ENCODE assay signal across 19 cellular contexts in the genomic region with DNA sequence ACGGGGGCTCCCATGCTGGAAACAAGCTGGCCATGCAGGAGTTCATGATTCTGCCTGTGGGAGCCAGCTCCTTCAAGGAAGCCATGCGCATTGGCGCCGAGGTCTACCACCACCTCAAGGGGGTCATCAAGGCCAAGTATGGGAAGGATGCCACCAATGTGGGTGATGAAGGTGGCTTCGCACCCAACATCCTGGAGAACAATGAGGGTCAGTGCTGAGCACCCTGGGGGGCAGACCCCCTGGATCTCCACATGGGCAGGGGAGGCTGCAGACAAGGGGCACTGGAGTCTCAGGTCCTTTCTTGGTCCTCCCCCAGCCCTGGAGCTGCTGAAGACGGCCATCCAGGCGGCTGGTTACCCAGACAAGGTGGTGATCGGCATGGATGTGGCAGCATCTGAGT. TPM values are rescaled to one million over a fixed set of nuclear protein-coding genes. Genes with fewer than 3 reads are reported as not detected.
A peak's percentile ranks its signal among the peaks of the same experiment; 100 is the strongest.
DNase-seq lines count a peak whose midpoint lies in the region; ATAC-seq, FAIRE-seq and TF ChIP-seq lines count a peak whose summit lies in the region.
"Had no signal": no experiment of that assay in that cellular context is flagged by ENCODE, and none has a peak within 500 bp of the region (broad histone marks: within the 10 kb centered on the region; RNA-seq: fewer than 3 reads in every experiment).

No MANE protein-coding gene starts in this region.

- no TSS peak for BruUV-seq in HepG2 (replicated peaks; lab: Mats Ljungman, UMichigan)

- H3K79me1 ChIP-seq in trophoblast cell (ENCODE audit: low read length): peaks cover 6% of the 10 kb centered on the region

- H3K14ac ChIP-seq in trophoblast cell (ENCODE audit: low read length): no peak overlapping the region

- no peaks in the 10 kb centered on the region for H4K20me1 ChIP-seq in HepG2 (ENCODE audit: insufficient read depth, low read length)

- no peak overlapping the region for H4K8ac ChIP-seq in trophoblast cell (ENCODE audit: low read depth, low read length)

- no peaks in the 10 kb centered on the region for H3K27me3 ChIP-seq in HepG2 (ENCODE audit: control insufficient read depth in 1 of 2, insufficient read depth in 2 of 2, low read length in 2 of 2)
- no peaks in the 10 kb centered on the region for H3K27me3 ChIP-seq in right lobe of liver
- H3K27me3 ChIP-seq in trophoblast cell (ENCODE audit: insufficient read depth, low read length): no peaks in the 10 kb centered on the region
- no peaks in the 10 kb centered on the region for H3K27me3 ChIP-seq in skeletal muscle tissue (ENCODE audit: control insufficient read depth in 3 of 3, insufficient read depth in 3 of 3, low read length in 3 of 3)

- H2AFZ ChIP-seq in HepG2 (ENCODE audit: low read length) (no peak overlapping the region), trophoblast cell (ENCODE audit: insufficient read depth, low read length, poor library complexity) (no peak overlapping the region)
- H2AFZ ChIP-seq: GM23338 had no signal

- no peak overlapping the region for H3K18ac ChIP-seq in trophoblast cell (ENCODE audit: low read length)

- CTCF ChIA-PET in HepG2 (lab: Yijun Ruan, JAX; ENCODE audit: low intra/inter-chr PET ratio, low total read pairs): no interaction called here

- TF ChIP-seq POLR2A in HepG2 (IDR thresholded peaks at IDR 0.05; ENCODE audit: insufficient read depth in 1 of 2, low read depth in 2 of 2, low read length in 2 of 2): no peak
- TF ChIP-seq POLR2A in right lobe of liver (IDR thresholded peaks at IDR 0.05): no peak

- H4K12ac ChIP-seq in trophoblast cell (ENCODE audit: low read depth, low read length): no peak overlapping the region

- peak overlapping the region; percentile 29 for H2BK12ac ChIP-seq in trophoblast cell (ENCODE audit: low read length)

- no peak for TF ChIP-seq RAD21 in HepG2 (CRISPR knock-in tag; IDR thresholded peaks at IDR 0.05)

- H2BK5ac ChIP-seq in trophoblast cell (ENCODE audit: low read depth, low read length, poor library complexity): no peak overlapping the region

- H3K27ac ChIP-seq in HepG2 (ENCODE audit: extremely low read length, insufficient read depth, low read length): no peak overlapping the region
- no peak overlapping the region for H3K27ac ChIP-seq in right lobe of liver
- no peak overlapping the region for H3K27ac ChIP-seq in trophoblast cell (ENCODE audit: low read depth, low read length)
- no peak overlapping the region for H3K27ac ChIP-seq in skeletal muscle tissue (ENCODE audit: low read depth, low read length)
- H3K27ac ChIP-seq: 22Rv1 had no signal

- ATAC-seq in HepG2 (no peak), right lobe of liver (no peak), GM18861 (IDR thresholded peaks at IDR 0.05; ENCODE audit: unreplicated experiment) (no peak)
- ATAC-seq: CD8-positive, alpha-beta T cell; GM23338; HCT116 had no signal

- intact Hi-C loops in HepG2 (cut with micrococcal nuclease; ENCODE audit: unreplicated experiment) (no loop called here), right lobe of liver (cut with DNase I) (no loop called here)

- peaks cover 39% of the 10 kb centered on the region for H3K4me1 ChIP-seq in HepG2 (ENCODE audit: insufficient read depth, low read length)
- peaks cover 0 to 28% (median 14%) of the 10 kb centered on the region in 4 donors for H3K4me1 ChIP-seq in right lobe of liver
- H3K4me1 ChIP-seq in trophoblast cell (ENCODE audit: control insufficient read depth in 1 of 2, insufficient read depth in 2 of 2, low read length in 2 of 2): peaks cover 11 to 20% of the 10 kb centered on the region in 2 experiments
- peaks cover 45 to 78% (median 52%) of the 10 kb centered on the region in 3 donors for H3K4me1 ChIP-seq in skeletal muscle tissue (ENCODE audit: control insufficient read depth in 3 of 3, insufficient read depth in 3 of 3, low read length in 3 of 3)

- H2AK5ac ChIP-seq in trophoblast cell (ENCODE audit: low read length): peak overlapping the region; percentile 32

- no peak overlapping the region for H3K4ac ChIP-seq in trophoblast cell (ENCODE audit: low read depth, low read length)

- POLR2A ChIA-PET in HepG2 (lab: Yijun Ruan, JAX): interaction anchor here (5.8 kb wide), 1 partner anchor 13 kb away, joined by 43 read pairs; the partner anchor contains the start of gene SPAG7

- 93% methylated on average over 8 of the region's 8 CpGs for WGBS in HepG2 (ENCODE audit: low lambda C conversion rate)
- WGBS in right lobe of liver (ENCODE audit: insufficient coverage, low coverage, low lambda C conversion rate, missing lambda C conversion rate): 89% methylated on average over 3 of the region's 8 CpGs
- no CpG with 5 or more reads among the region's 8 CpGs for WGBS in trophoblast cell (ENCODE audit: extremely low coverage, insufficient coverage, insufficient read length)

- H3K4me3 ChIP-seq in HepG2 (replicated peaks in 1 of 3; ENCODE audit: insufficient read depth in 1 of 3, low read depth in 2 of 3, low read length in 3 of 3) (no peak overlapping the region), right lobe of liver (no peak overlapping the region), trophoblast cell (ENCODE audit: low read depth, low read length) (no peak overlapping the region), skeletal muscle tissue (ENCODE audit: low read length in 3 of 3) (peak overlapping the region; percentile 51 to 70 (median 56))
- H3K4me3 ChIP-seq: GM23338 had no signal

- DNase-seq in HepG2 (ENCODE audit: low spot score) (no peak), right lobe of liver (no peak), trophoblast cell (no peak)
- DNase-seq in activated naive CD4-positive, alpha-beta T cell treated with anti-CD3 and anti-CD28 coated beads, Interleukin-2, amount 50 U/mL, for 16 hours: no peak
- DNase-seq: C1 segment of cervical spinal cord; Caco-2; CD8-positive, alpha-beta T cell; DMS153; DND-41; H9; HFFc6 had no signal

- H3K9ac ChIP-seq in HepG2 (ENCODE audit: insufficient read depth, low read depth, low read length): no peak overlapping the region
- no peak overlapping the region for H3K9ac ChIP-seq in trophoblast cell (ENCODE audit: low read length)
- H3K9ac ChIP-seq in skeletal muscle tissue (ENCODE audit: low read depth in 1 of 3, low read length in 3 of 3): peak overlapping the region; percentile 53 to 73 (median 61)

- no peak overlapping the region for H3K23ac ChIP-seq in trophoblast cell (ENCODE audit: low read length)

- in situ Hi-C loops in HepG2 (cut with HindIII; ENCODE audit: extremely low pct_ligation_motif_present, low pct_unique_long_range_greater_than_20kb): no loop called here

- TF ChIP-seq CTCF in HepG2 (CRISPR knock-in tag; IDR thresholded peaks at IDR 0.05): no peak
- TF ChIP-seq CTCF in right lobe of liver (IDR thresholded peaks at IDR 0.05): no peak

- H3K79me2 ChIP-seq in HepG2 (ENCODE audit: insufficient read depth, low read length): peaks cover 12% of the 10 kb centered on the region
- peaks cover 3% of the 10 kb centered on the region for H3K79me2 ChIP-seq in trophoblast cell (ENCODE audit: control insufficient read depth, insufficient read depth, low read length, poor library complexity)

- H3K4me2 ChIP-seq in HepG2 (ENCODE audit: low read depth, low read length) (no peak overlapping the region), trophoblast cell (ENCODE audit: low read length) (no peak overlapping the region)
- H3K4me2 ChIP-seq: GM23338 had no signal

- no peak for FAIRE-seq in HepG2 (lab: Jason Lieb, UNC)
- FAIRE-seq: A204.1, G401.6, GM12892 had no signal

- H3K36me3 ChIP-seq in HepG2 (replicated peaks in 1 of 2; ENCODE audit: control insufficient read depth in 1 of 2, insufficient read depth in 2 of 2, low read length in 2 of 2) (peaks cover 3 to 17% of the 10 kb centered on the region in 2 experiments; a peak in 3 of 5 replicates), right lobe of liver (peaks cover 0 to 6% (median 0%) of the 10 kb centered on the region in 4 donors), trophoblast cell (ENCODE audit: control insufficient read depth in 1 of 2, insufficient read depth in 2 of 2, low read length in 2 of 2) (peaks cover 9 to 11% of the 10 kb centered on the region in 2 experiments), skeletal muscle tissue (ENCODE audit: control insufficient read depth in 3 of 3, insufficient read depth in 3 of 3, low read length in 3 of 3) (peaks cover 42 to 58% (median 53%) of the 10 kb centered on the region in 3 donors)

- no peak overlapping the region for H4K91ac ChIP-seq in trophoblast cell (ENCODE audit: low read depth, low read length)

- no peak for TF ChIP-seq EP300 in HepG2 (IDR thresholded peaks at IDR 0.05; ENCODE audit: low read depth in 2 of 2, low read length in 2 of 2)
- TF ChIP-seq EP300 in HepG2 (CRISPR knock-in tag; IDR thresholded peaks at IDR 0.05; ENCODE audit: borderline replicate concordance): no peak

- H2BK120ac ChIP-seq in trophoblast cell (ENCODE audit: insufficient read depth, low read length, poor library complexity): no peak overlapping the region

- H3K9me3 ChIP-seq in HepG2 (ENCODE audit: low read length) (no peaks in the 10 kb centered on the region), right lobe of liver (no peaks in the 10 kb centered on the region), trophoblast cell (ENCODE audit: insufficient read depth, low read depth, low read length) (peaks cover 2% of the 10 kb centered on the region), skeletal muscle tissue (ENCODE audit: control insufficient read depth in 3 of 3, low read length in 3 of 3) (no peaks in the 10 kb centered on the region)
- H3K9me3 ChIP-seq: Caco-2 had no signal

RNA-seq across cellular contexts. Expression of gene ENO3, which starts 4.2 kb away (rescaled TPM):
- total RNA-seq in HepG2 (2016; rRNA removed; fragmentation: Illumina TruSeq; extraction: Trizol) (59.8 and 68.2 TPM in 2 replicates), right lobe of liver (10 to 100 TPM; 54.7 to 69.8 (median 58.7) TPM), skeletal muscle tissue (2,880 TPM)
- total RNA-seq in HepG2 (2016; cell fraction: cytosol; rRNA removed; fragmentation: Illumina TruSeq; extraction: Trizol; ENCODE audit: low read depth): 28.3 and 29.6 TPM in 2 replicates
- total RNA-seq in HepG2 (2016; cell fraction: insoluble cytoplasmic fraction; rRNA removed; fragmentation: Illumina TruSeq; extraction: Trizol): 63.3 and 64.1 TPM in 2 replicates
- 24.9 and 26.4 TPM in 2 replicates for total RNA-seq in HepG2 (2016; cell fraction: membrane; rRNA removed; fragmentation: Illumina TruSeq; extraction: Trizol)
- total RNA-seq in HepG2 (2016; cell fraction: nucleus; rRNA removed; fragmentation: Illumina TruSeq; extraction: Trizol): 60.8 and 62.5 TPM in 2 replicates
- polyA plus RNA-seq in HepG2 (2011; rRNA removed): 51.9 and 69.8 TPM in 2 replicates
- polyA plus RNA-seq in HepG2 (2011; cell fraction: cytosol; rRNA removed): 25.2 and 41.5 TPM in 2 replicates
- polyA plus RNA-seq in HepG2 (2011; cell fraction: nucleus; rRNA removed): 315 and 418 TPM in 2 replicates
- polyA plus RNA-seq in HepG2 (2012): 30.6 and 32.9 TPM in 2 replicates
- polyA plus RNA-seq in HepG2 (2016; cell fraction: cytosol; fragmentation: Illumina TruSeq; extraction: Trizol; ENCODE audit: low read depth): 29.4 and 30.6 TPM in 2 replicates
- 80.8 and 89.8 TPM in 2 replicates for polyA plus RNA-seq in HepG2 (2016; cell fraction: insoluble cytoplasmic fraction; fragmentation: Illumina TruSeq; extraction: Trizol; ENCODE audit: low read depth)
- 21.3 and 21.5 TPM in 2 replicates for polyA plus RNA-seq in HepG2 (2016; cell fraction: membrane; fragmentation: Illumina TruSeq; extraction: Trizol; ENCODE audit: low read depth)
- 236 and 244 TPM in 2 replicates for polyA plus RNA-seq in HepG2 (2016; cell fraction: nucleus; fragmentation: Illumina TruSeq; extraction: Trizol; ENCODE audit: insufficient read depth, low read depth)
- polyA minus RNA-seq in HepG2 (2011; rRNA and poly(A)+ RNA removed; ENCODE audit: low replicate concordance): 27.3 and 88.8 TPM in 2 replicates
- 6.0 and 7.5 TPM in 2 replicates for polyA minus RNA-seq in HepG2 (2011; cell fraction: cytosol; rRNA and poly(A)+ RNA removed)
- 27.0 and 31.7 TPM in 2 replicates for polyA minus RNA-seq in HepG2 (2011; cell fraction: nucleus; rRNA and poly(A)+ RNA removed)
- 5.6 and 5.8 TPM in 2 replicates for polyA plus RNA-seq in trophoblast cell (2013)

RNA-seq across cellular contexts. Expression of gene PFN1, which starts 6.8 kb away (rescaled TPM):
- 494 and 520 TPM in 2 replicates for total RNA-seq in HepG2 (2016; rRNA removed; fragmentation: Illumina TruSeq; extraction: Trizol)
- total RNA-seq in HepG2 (2016; cell fraction: cytosol; rRNA removed; fragmentation: Illumina TruSeq; extraction: Trizol; ENCODE audit: low read depth): 274 and 364 TPM in 2 replicates
- total RNA-seq in HepG2 (2016; cell fraction: insoluble cytoplasmic fraction; rRNA removed; fragmentation: Illumina TruSeq; extraction: Trizol): 482 and 502 TPM in 2 replicates
- total RNA-seq in HepG2 (2016; cell fraction: membrane; rRNA removed; fragmentation: Illumina TruSeq; extraction: Trizol): 274 and 390 TPM in 2 replicates
- 166 and 182 TPM in 2 replicates for total RNA-seq in HepG2 (2016; cell fraction: nucleus; rRNA removed; fragmentation: Illumina TruSeq; extraction: Trizol)
- polyA plus RNA-seq in HepG2 (2011; rRNA removed): 589 and 613 TPM in 2 replicates
- 590 and 702 TPM in 2 replicates for polyA plus RNA-seq in HepG2 (2011; cell fraction: cytosol; rRNA removed)
- 303 and 324 TPM in 2 replicates for polyA plus RNA-seq in HepG2 (2011; cell fraction: nucleus; rRNA removed)
- polyA plus RNA-seq in HepG2 (2012): 507 and 533 TPM in 2 replicates
- polyA plus RNA-seq in HepG2 (2016; cell fraction: cytosol; fragmentation: Illumina TruSeq; extraction: Trizol; ENCODE audit: low read depth): 515 and 664 TPM in 2 replicates
- 954 and 1,000 TPM in 2 replicates for polyA plus RNA-seq in HepG2 (2016; cell fraction: insoluble cytoplasmic fraction; fragmentation: Illumina TruSeq; extraction: Trizol; ENCODE audit: low read depth)
- 494 and 571 TPM in 2 replicates for polyA plus RNA-seq in HepG2 (2016; cell fraction: membrane; fragmentation: Illumina TruSeq; extraction: Trizol; ENCODE audit: low read depth)
- 485 and 521 TPM in 2 replicates for polyA plus RNA-seq in HepG2 (2016; cell fraction: nucleus; fragmentation: Illumina TruSeq; extraction: Trizol; ENCODE audit: insufficient read depth, low read depth)
- 456 and 623 TPM in 2 replicates for polyA minus RNA-seq in HepG2 (2011; rRNA and poly(A)+ RNA removed; ENCODE audit: low replicate concordance)
- polyA minus RNA-seq in HepG2 (2011; cell fraction: cytosol; rRNA and poly(A)+ RNA removed): 408 and 605 TPM in 2 replicates
- polyA minus RNA-seq in HepG2 (2011; cell fraction: nucleus; rRNA and poly(A)+ RNA removed): 126 and 127 TPM in 2 replicates
- 1,000 to 10,000 TPM in 1 of 6 experiments, 100 to 1,000 TPM in 5; 221 to 1,037 (median 292) TPM for total RNA-seq in right lobe of liver
- 1,571 and 1,587 TPM in 2 replicates for polyA plus RNA-seq in trophoblast cell (2013)
- 137 TPM for total RNA-seq in skeletal muscle tissue

RNA-seq across cellular contexts. Expression of gene SPAG7, which starts 12.5 kb away (rescaled TPM):
- total RNA-seq in HepG2 (2016; rRNA removed; fragmentation: Illumina TruSeq; extraction: Trizol) (59.0 and 74.8 TPM in 2 replicates), right lobe of liver (10 to 100 TPM; 22.3 to 33.9 (median 26.4) TPM), skeletal muscle tissue (51.7 TPM)
- 15.5 and 15.8 TPM in 2 replicates for total RNA-seq in HepG2 (2016; cell fraction: cytosol; rRNA removed; fragmentation: Illumina TruSeq; extraction: Trizol; ENCODE audit: low read depth)
- 57.5 and 79.4 TPM in 2 replicates for total RNA-seq in HepG2 (2016; cell fraction: insoluble cytoplasmic fraction; rRNA removed; fragmentation: Illumina TruSeq; extraction: Trizol)
- 24.4 and 25.5 TPM in 2 replicates for total RNA-seq in HepG2 (2016; cell fraction: membrane; rRNA removed; fragmentation: Illumina TruSeq; extraction: Trizol)
- 29.6 and 30.0 TPM in 2 replicates for total RNA-seq in HepG2 (2016; cell fraction: nucleus; rRNA removed; fragmentation: Illumina TruSeq; extraction: Trizol)
- 46.6 and 51.0 TPM in 2 replicates for polyA plus RNA-seq in HepG2 (2011; rRNA removed)
- 42.5 and 54.3 TPM in 2 replicates for polyA plus RNA-seq in HepG2 (2011; cell fraction: cytosol; rRNA removed)
- polyA plus RNA-seq in HepG2 (2011; cell fraction: nucleus; rRNA removed): 48.9 and 55.1 TPM in 2 replicates
- 46.7 and 52.1 TPM in 2 replicates for polyA plus RNA-seq in HepG2 (2012)
- 18.4 and 18.9 TPM in 2 replicates for polyA plus RNA-seq in HepG2 (2016; cell fraction: cytosol; fragmentation: Illumina TruSeq; extraction: Trizol; ENCODE audit: low read depth)
- 103 and 105 TPM in 2 replicates for polyA plus RNA-seq in HepG2 (2016; cell fraction: insoluble cytoplasmic fraction; fragmentation: Illumina TruSeq; extraction: Trizol; ENCODE audit: low read depth)
- polyA plus RNA-seq in HepG2 (2016; cell fraction: membrane; fragmentation: Illumina TruSeq; extraction: Trizol; ENCODE audit: low read depth): 24.3 and 25.8 TPM in 2 replicates
- polyA plus RNA-seq in HepG2 (2016; cell fraction: nucleus; fragmentation: Illumina TruSeq; extraction: Trizol; ENCODE audit: insufficient read depth, low read depth): 73.4 and 75.2 TPM in 2 replicates
- 13.7 and 25.4 TPM in 2 replicates for polyA minus RNA-seq in HepG2 (2011; rRNA and poly(A)+ RNA removed; ENCODE audit: low replicate concordance)
- polyA minus RNA-seq in HepG2 (2011; cell fraction: cytosol; rRNA and poly(A)+ RNA removed): 15.3 and 21.8 TPM in 2 replicates
- polyA minus RNA-seq in HepG2 (2011; cell fraction: nucleus; rRNA and poly(A)+ RNA removed): 19.0 and 27.0 TPM in 2 replicates
- polyA plus RNA-seq in trophoblast cell (2013): 59.1 and 62.6 TPM in 2 replicates

RNA-seq across cellular contexts. Expression of gene RNF167, which starts 15.0 kb away (rescaled TPM):
- total RNA-seq in HepG2 (2016; rRNA removed; fragmentation: Illumina TruSeq; extraction: Trizol) (35.7 and 44.1 TPM in 2 replicates), right lobe of liver (10 to 100 TPM; 52.1 to 73.5 (median 57.5) TPM), skeletal muscle tissue (12.0 TPM)
- total RNA-seq in HepG2 (2016; cell fraction: cytosol; rRNA removed; fragmentation: Illumina TruSeq; extraction: Trizol; ENCODE audit: low read depth): 16.6 and 21.0 TPM in 2 replicates
- 35.1 and 40.1 TPM in 2 replicates for total RNA-seq in HepG2 (2016; cell fraction: insoluble cytoplasmic fraction; rRNA removed; fragmentation: Illumina TruSeq; extraction: Trizol)
- 55.7 and 57.0 TPM in 2 replicates for total RNA-seq in HepG2 (2016; cell fraction: membrane; rRNA removed; fragmentation: Illumina TruSeq; extraction: Trizol)
- 35.7 and 36.1 TPM in 2 replicates for total RNA-seq in HepG2 (2016; cell fraction: nucleus; rRNA removed; fragmentation: Illumina TruSeq; extraction: Trizol)
- 45.4 and 49.9 TPM in 2 replicates for polyA plus RNA-seq in HepG2 (2011; rRNA removed)
- 56.8 and 59.9 TPM in 2 replicates for polyA plus RNA-seq in HepG2 (2011; cell fraction: cytosol; rRNA removed)
- polyA plus RNA-seq in HepG2 (2011; cell fraction: nucleus; rRNA removed): 75.7 and 85.0 TPM in 2 replicates
- 54.2 and 62.3 TPM in 2 replicates for polyA plus RNA-seq in HepG2 (2012)
- 28.1 and 30.9 TPM in 2 replicates for polyA plus RNA-seq in HepG2 (2016; cell fraction: cytosol; fragmentation: Illumina TruSeq; extraction: Trizol; ENCODE audit: low read depth)
- 58.7 and 75.7 TPM in 2 replicates for polyA plus RNA-seq in HepG2 (2016; cell fraction: insoluble cytoplasmic fraction; fragmentation: Illumina TruSeq; extraction: Trizol; ENCODE audit: low read depth)
- 80.2 and 86.8 TPM in 2 replicates for polyA plus RNA-seq in HepG2 (2016; cell fraction: membrane; fragmentation: Illumina TruSeq; extraction: Trizol; ENCODE audit: low read depth)
- 94.6 and 94.8 TPM in 2 replicates for polyA plus RNA-seq in HepG2 (2016; cell fraction: nucleus; fragmentation: Illumina TruSeq; extraction: Trizol; ENCODE audit: insufficient read depth, low read depth)
- 83.4 and 279 TPM in 2 replicates for polyA minus RNA-seq in HepG2 (2011; rRNA and poly(A)+ RNA removed; ENCODE audit: low replicate concordance)
- 40.3 and 46.3 TPM in 2 replicates for polyA minus RNA-seq in HepG2 (2011; cell fraction: cytosol; rRNA and poly(A)+ RNA removed)
- 27.2 and 33.9 TPM in 2 replicates for polyA minus RNA-seq in HepG2 (2011; cell fraction: nucleus; rRNA and poly(A)+ RNA removed)
- polyA plus RNA-seq in trophoblast cell (2013): 113 and 122 TPM in 2 replicates

RNA-seq across cellular contexts. Expression of gene SLC25A11, which starts 15.2 kb away (rescaled TPM):
- total RNA-seq in HepG2 (2016; rRNA removed; fragmentation: Illumina TruSeq; extraction: Trizol) (47.2 and 47.9 TPM in 2 replicates), right lobe of liver (10 to 100 TPM; 32.6 to 64.2 (median 41.0) TPM), skeletal muscle tissue (59.5 TPM)
- total RNA-seq in HepG2 (2016; cell fraction: cytosol; rRNA removed; fragmentation: Illumina TruSeq; extraction: Trizol; ENCODE audit: low read depth): 22.1 and 25.5 TPM in 2 replicates
- 40.6 and 48.7 TPM in 2 replicates for total RNA-seq in HepG2 (2016; cell fraction: insoluble cytoplasmic fraction; rRNA removed; fragmentation: Illumina TruSeq; extraction: Trizol)
- 28.0 and 32.2 TPM in 2 replicates for total RNA-seq in HepG2 (2016; cell fraction: membrane; rRNA removed; fragmentation: Illumina TruSeq; extraction: Trizol)
- 21.3 and 23.1 TPM in 2 replicates for total RNA-seq in HepG2 (2016; cell fraction: nucleus; rRNA removed; fragmentation: Illumina TruSeq; extraction: Trizol)
- 35.0 and 35.4 TPM in 2 replicates for polyA plus RNA-seq in HepG2 (2011; rRNA removed)
- 31.3 and 45.3 TPM in 2 replicates for polyA plus RNA-seq in HepG2 (2011; cell fraction: cytosol; rRNA removed)
- polyA plus RNA-seq in HepG2 (2011; cell fraction: nucleus; rRNA removed): 41.0 and 42.8 TPM in 2 replicates
- 19.7 and 27.6 TPM in 2 replicates for polyA plus RNA-seq in HepG2 (2012)
- 21.7 and 29.8 TPM in 2 replicates for polyA plus RNA-seq in HepG2 (2016; cell fraction: cytosol; fragmentation: Illumina TruSeq; extraction: Trizol; ENCODE audit: low read depth)
- 44.9 and 50.2 TPM in 2 replicates for polyA plus RNA-seq in HepG2 (2016; cell fraction: insoluble cytoplasmic fraction; fragmentation: Illumina TruSeq; extraction: Trizol; ENCODE audit: low read depth)
- 22.8 and 26.7 TPM in 2 replicates for polyA plus RNA-seq in HepG2 (2016; cell fraction: membrane; fragmentation: Illumina TruSeq; extraction: Trizol; ENCODE audit: low read depth)
- polyA plus RNA-seq in HepG2 (2016; cell fraction: nucleus; fragmentation: Illumina TruSeq; extraction: Trizol; ENCODE audit: insufficient read depth, low read depth): 36.1 and 36.6 TPM in 2 replicates
- 77.5 and 91.1 TPM in 2 replicates for polyA minus RNA-seq in HepG2 (2011; rRNA and poly(A)+ RNA removed; ENCODE audit: low replicate concordance)
- polyA minus RNA-seq in HepG2 (2011; cell fraction: cytosol; rRNA and poly(A)+ RNA removed): 17.0 and 18.5 TPM in 2 replicates
- 20.0 and 27.3 TPM in 2 replicates for polyA minus RNA-seq in HepG2 (2011; cell fraction: nucleus; rRNA and poly(A)+ RNA removed)
- 36.6 and 37.7 TPM in 2 replicates for polyA plus RNA-seq in trophoblast cell (2013)

Comparison
In these comparisons a context has a peak if more than half of its experiments do, and no peak if none do; other contexts are left out.
1. H3K4me3 ChIP-seq: peak in skeletal muscle tissue (3 of 3); none in HepG2 (0 of 3), right lobe of liver (0 of 3) and trophoblast cell (single experiment).
2. H3K9ac ChIP-seq: peak in skeletal muscle tissue (3 of 3); none in HepG2 (single experiment) and trophoblast cell (single experiment).
3. RNA of gene ENO3, which starts 4.2 kb away (total RNA-seq): 2,880 TPM in skeletal muscle tissue (single experiment); 54.7 to 69.8 TPM in right lobe of liver and 24.9 to 68.2 TPM in HepG2; every median in the first group is over 10 times any median in the second.